8 cellular contexts compared by ENCODE assay signal in genomic region chr5:131171276-131171815, GRCh38. TPM values are rescaled to one million over a fixed set of nuclear protein-coding genes. Genes with fewer than 3 reads are reported as not detected.
DNase-seq lines count a peak whose midpoint lies in the region; ATAC-seq and TF ChIP-seq lines count a peak whose summit lies in the region.

No MANE protein-coding gene starts in this region.

- H3K27me3 ChIP-seq in H7 (ENCODE audit: control insufficient read depth, insufficient read depth, low read length) (no peaks in the 10 kb centered on the region), prostate gland (replicated peaks; ENCODE audit: insufficient read depth) (no peaks in the 10 kb centered on the region)

- no peaks in the 10 kb centered on the region for H3K27me3 Mint-ChIP-seq in activated CD4-positive, alpha-beta memory T cell treated with anti-CD3 and anti-CD28 coated beads for 36 hours

- H3K36me3 Mint-ChIP-seq in activated CD4-positive, alpha-beta memory T cell treated with anti-CD3 and anti-CD28 coated beads for 36 hours, result peaks cover 2% of the 10 kb centered on the region

- TF ChIP-seq CTCF in AG09309 (IDR thresholded peaks at IDR 0.05; ENCODE audit: control insufficient read depth, insufficient read depth, low read depth, low read length, missing control alignments), result no peak
- TF ChIP-seq CTCF in fibroblast of pulmonary artery (IDR thresholded peaks at IDR 0.05; ENCODE audit: low read length, missing control alignments), result no peak
- TF ChIP-seq CTCF in prostate gland (IDR thresholded peaks at IDR 0.05), result no peak

- no peaks in the 10 kb centered on the region for H3K9me3 ChIP-seq in prostate gland

- 5% methylated on average over 11 of the region's 11 CpGs for WGBS in prostate gland

- H3K4me1 Mint-ChIP-seq in activated CD4-positive, alpha-beta memory T cell treated with anti-CD3 and anti-CD28 coated beads for 36 hours (ENCODE audit: low read depth), result peaks cover 37% of the 10 kb centered on the region

- ATAC-seq in HG02840 (IDR thresholded peaks at IDR 0.05; ENCODE audit: low FRiP score, unreplicated experiment) (no peak), HG02885 (IDR thresholded peaks at IDR 0.05; ENCODE audit: poor library complexity, unreplicated experiment) (no peak)

- DNase-seq in AG09309 (ENCODE audit: low read depth), result no peak
- DNase-seq in H7, result no peak
- peak; percentile 62 for DNase-seq in activated CD4-positive, alpha-beta memory T cell treated with anti-CD3 and anti-CD28 coated beads for 36 hours
- DNase-seq in fibroblast of pulmonary artery (ENCODE audit: low read depth), result no peak
- DNase-seq in prostate gland (ENCODE audit: low spot score), result no peak
- no peak for DNase-seq in NCI-H524 treated with DMSO at 0.1 percent for 48 hours (lab: John Stamatoyannopoulos, UW)

- H3K27ac Mint-ChIP-seq in activated CD4-positive, alpha-beta memory T cell treated with anti-CD3 and anti-CD28 coated beads for 36 hours, result peak overlapping the region; percentile 92

- H3K9me3 Mint-ChIP-seq in activated CD4-positive, alpha-beta memory T cell treated with anti-CD3 and anti-CD28 coated beads for 36 hours, result no peaks in the 10 kb centered on the region

- CTCF ChIA-PET in activated CD4-positive, alpha-beta memory T cell treated with anti-CD3 and anti-CD28 coated beads for 36 hours (lab: Charles Lee), result interaction anchor here (1.2 kb wide), 1 partner anchor 245 kb away, joined by 3 read pairs; no protein-coding TSS in a partner anchor

- peak overlapping the region; percentile 97 for H3K4me3 Mint-ChIP-seq in activated CD4-positive, alpha-beta memory T cell treated with anti-CD3 and anti-CD28 coated beads for 36 hours

- intact Hi-C loops in activated CD4-positive, alpha-beta memory T cell treated with anti-CD3 and anti-CD28 coated beads for 36 hours (cut with micrococcal nuclease), result loop anchor here (2.0 to 10.0 kb wide), 5 partner anchors 47 to 463 kb away; partner anchors contain the start of gene RAPGEF6
- intact Hi-C loops in prostate gland (cut with DNase I), result no loop called here

- POLR2A ChIA-PET in activated CD4-positive, alpha-beta memory T cell treated with anti-CD3 and anti-CD28 coated beads for 36 hours (lab: Charles Lee), result interaction anchor here (0.9 kb wide), 1 partner anchor 93 kb away, joined by 3 read pairs; no protein-coding TSS in a partner anchor

- TF ChIP-seq POLR2A in prostate gland (IDR thresholded peaks at IDR 0.05), result no peak

- H3K4me3 ChIP-seq in AG09309 (ENCODE audit: control insufficient read depth, low read depth, low read length) (peak overlapping the region; percentile 78), H7 (ENCODE audit: insufficient read depth, low read depth, low read length) (peak overlapping the region; percentile 74), fibroblast of pulmonary artery (replicated peaks; ENCODE audit: low read depth, low read length) (peak overlapping the region; percentile 82), prostate gland (peak overlapping the region; percentile 44 to 48)

- H3K36me3 ChIP-seq in H7 (replicated peaks; ENCODE audit: control insufficient read depth, insufficient read depth, low read length) (no peaks in the 10 kb centered on the region), prostate gland (no peaks in the 10 kb centered on the region)

- H3K27ac ChIP-seq in prostate gland, result peak overlapping the region; percentile 79 to 81

- H3K4me1 ChIP-seq in prostate gland (replicated peaks), result no peaks in the 10 kb centered on the region

RNA-seq across cellular contexts. Expression of gene LYRM7, which starts 0.6 kb away (rescaled TPM):
- total RNA-seq in H7 (2014; rRNA removed; shearing (Covaris generic)), result 4.5 and 9.3 TPM in 2 replicates
- total RNA-seq in activated CD4-positive, alpha-beta memory T cell treated with anti-CD3 and anti-CD28 coated beads for 36 hours, result 10 to 100 TPM; 16.6 to 18.6 TPM
- 1 to 10 TPM; 6.3 to 7.6 TPM for total RNA-seq in prostate gland

RNA-seq across cellular contexts. Expression of gene HINT1, which starts 6.3 kb away (rescaled TPM):
- total RNA-seq in H7 (2014; rRNA removed; shearing (Covaris generic)), result 330 and 344 TPM in 2 replicates
- total RNA-seq in activated CD4-positive, alpha-beta memory T cell treated with anti-CD3 and anti-CD28 coated beads for 36 hours, result 100 to 1,000 TPM; 349 to 361 TPM
- total RNA-seq in prostate gland, result 100 to 1,000 TPM; 121 to 328 TPM
